ENCODE assay signal across 8 cellular contexts in genomic region chr7:30984359-30985107, GRCh38. TPM values are rescaled to one million over a fixed set of nuclear protein-coding genes. Genes with fewer than 3 reads are reported as not detected.
DNase-seq lines count a peak whose midpoint lies in the region; TF ChIP-seq lines count a peak whose summit lies in the region.

No MANE protein-coding gene starts in this region.

- H4K20me1 ChIP-seq in osteoblast (ENCODE audit: insufficient read depth, low read length): no peaks in the 10 kb centered on the region

- H3K27me3 ChIP-seq in MG63: peaks cover 5% of the 10 kb centered on the region; the same call in 1 of the 2 replicates
- peaks cover 17% of the 10 kb centered on the region for H3K27me3 ChIP-seq in osteoblast (ENCODE audit: insufficient read depth, low read length)

- TF ChIP-seq CTCF in GM13977 (IDR thresholded peaks at IDR 0.05; ENCODE audit: extremely low read depth, insufficient read depth, missing control alignments): no peak
- no peak for TF ChIP-seq CTCF in osteoblast (IDR thresholded peaks at IDR 0.05; ENCODE audit: extremely low read depth, low read depth, low read length)

- H3K9me3 ChIP-seq in MG63: no peaks in the 10 kb centered on the region
- H3K9me3 ChIP-seq in osteoblast (ENCODE audit: low read depth, low read length): no peaks in the 10 kb centered on the region

- DNase-seq in ELR (ENCODE audit: low read depth) (peak; percentile 61), MG63 (peak; percentile 79), myocyte (ENCODE audit: low read depth) (peak; percentile 58), GM13977 (ENCODE audit: low spot score) (no peak), osteoblast (ENCODE audit: insufficient read length, low spot score, missing footprints) (no peak), NCI-H2107 (lab: John Stamatoyannopoulos, UW) (no peak), NCI-H510A (lab: John Stamatoyannopoulos, UW) (no peak)

- H3K79me2 ChIP-seq in osteoblast (ENCODE audit: insufficient read depth, low read length): no peaks in the 10 kb centered on the region

- in situ Hi-C loops in GM13977 (cut with MboI; ENCODE audit: low pct_unique_long_range_greater_than_20kb, low sequenced_read_pairs, unreplicated experiment): loop anchor here (10.0 kb wide), 1 partner anchor 140 kb away; no protein-coding TSS in a partner anchor

- no peak overlapping the region for H3K4me2 ChIP-seq in osteoblast (ENCODE audit: insufficient read depth, low read length)

- H3K4me1 ChIP-seq in osteoblast (ENCODE audit: insufficient read depth, low read length): no peaks in the 10 kb centered on the region

- no peaks in the 10 kb centered on the region for H3K36me3 ChIP-seq in MG63
- no peaks in the 10 kb centered on the region for H3K36me3 ChIP-seq in osteoblast (ENCODE audit: insufficient read depth, low read length)

- H2AFZ ChIP-seq in osteoblast (ENCODE audit: low read length): no peak overlapping the region

- H3K4me3 ChIP-seq in MG63: no peak overlapping the region
- no peak overlapping the region for H3K4me3 ChIP-seq in osteoblast (ENCODE audit: insufficient read depth, low read length)

- H3K27ac ChIP-seq in cingulate gyrus (ENCODE audit: low read depth, low read length) (peak overlapping the region; percentile 54), osteoblast (ENCODE audit: low read depth, low read length) (no peak overlapping the region)

RNA-seq across cellular contexts. Expression of gene GHRHR, which starts 20.8 kb away (rescaled TPM):
- not detected in 2 replicates for total RNA-seq in MG63 (2014; rRNA removed; shearing (Covaris generic); ENCODE audit: low replicate concordance)
- not detected in 2 replicates for total RNA-seq in myocyte
- polyA plus RNA-seq in myocyte (2012): not detected
- not detected in 2 replicates for total RNA-seq in osteoblast

Comparison
In these comparisons a context has a peak if more than half of its experiments do, and no peak if none do; other contexts are left out.
1. DNase-seq: peak in ELR (single experiment), MG63 (single experiment) and myocyte (single experiment); none in GM13977 (single experiment), osteoblast (single experiment), NCI-H2107 (single experiment) and NCI-H510A (single experiment).